Comparison of ENCODE assay signal across 8 cellular contexts in the genomic region with DNA sequence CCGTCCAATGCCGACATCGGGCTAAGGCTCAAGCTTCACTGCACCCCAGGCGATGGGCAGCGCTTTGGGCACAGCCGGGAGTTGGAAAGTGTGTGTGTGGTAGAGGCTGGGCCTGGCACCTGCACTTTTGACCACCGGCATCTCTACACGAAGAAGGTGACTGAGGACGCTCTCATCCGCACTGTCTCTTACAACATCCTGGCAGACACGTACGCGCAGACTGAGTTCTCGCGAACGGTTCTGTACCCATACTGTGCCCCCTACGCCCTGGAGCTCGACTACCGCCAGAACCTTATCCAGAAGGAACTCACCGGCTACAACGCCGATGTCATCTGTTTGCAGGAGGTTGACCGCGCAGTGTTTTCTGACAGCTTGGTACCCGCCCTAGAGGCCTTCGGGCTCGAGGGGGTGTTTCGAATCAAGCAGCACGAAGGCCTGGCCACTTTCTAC. TPM values are rescaled to one million over a fixed set of nuclear protein-coding genes. Genes with fewer than 3 reads are reported as not detected.
A peak's percentile ranks its signal among the peaks of the same experiment; 100 is the strongest.
DNase-seq lines count a peak whose midpoint lies in the region; ATAC-seq and TF ChIP-seq lines count a peak whose summit lies in the region.

No MANE protein-coding gene starts in this region.

- H3K4me1 Mint-ChIP-seq in IgD-negative memory B cell (peaks cover 23 to 40% (median 33%) of the 10 kb centered on the region in 3 donors), endodermal cell (peaks cover 13% of the 10 kb centered on the region)
- peaks cover 45% of the 10 kb centered on the region for H3K4me1 Mint-ChIP-seq in activated CD4-positive, alpha-beta T cell treated with anti-CD3 and anti-CD28 coated beads, Interleukin-2, amount 10 ng/mL, durations not matched to agents 7 days and 5 days
- peaks cover 13 to 60% (median 45%) of the 10 kb centered on the region in 7 donors for H3K4me1 Mint-ChIP-seq in naive thymus-derived CD4-positive, alpha-beta T cell

- H3K9me3 ChIP-seq in endodermal cell (ENCODE audit: control insufficient read depth, low read length) (peaks cover 5% of the 10 kb centered on the region), transverse colon (no peaks in the 10 kb centered on the region)
- H3K9me3 ChIP-seq in naive thymus-derived CD4-positive, alpha-beta T cell (ENCODE audit: control insufficient read depth in 2 of 3, low read length in 3 of 3), result no peaks in the 10 kb centered on the region

- H3K27me3 Mint-ChIP-seq in IgD-negative memory B cell (no peaks in the 10 kb centered on the region), endodermal cell (ENCODE audit: insufficient read depth) (no peaks in the 10 kb centered on the region)
- H3K27me3 Mint-ChIP-seq in activated CD4-positive, alpha-beta T cell treated with anti-CD3 and anti-CD28 coated beads, Interleukin-2, amount 10 ng/mL, durations not matched to agents 7 days and 5 days, result no peaks in the 10 kb centered on the region
- no peaks in the 10 kb centered on the region for H3K27me3 Mint-ChIP-seq in naive thymus-derived CD4-positive, alpha-beta T cell

- H3K9me3 Mint-ChIP-seq in IgD-negative memory B cell (no peaks in the 10 kb centered on the region), endodermal cell (peaks cover 1% of the 10 kb centered on the region)
- H3K9me3 Mint-ChIP-seq in activated CD4-positive, alpha-beta T cell treated with anti-CD3 and anti-CD28 coated beads, Interleukin-2, amount 10 ng/mL, durations not matched to agents 7 days and 5 days, result no peaks in the 10 kb centered on the region
- no peaks in the 10 kb centered on the region for H3K9me3 Mint-ChIP-seq in naive thymus-derived CD4-positive, alpha-beta T cell

- no peak overlapping the region for H3K27ac ChIP-seq in endodermal cell (ENCODE audit: low read depth, low read length)
- peak overlapping the region; percentile 96 for H3K27ac ChIP-seq in naive thymus-derived CD4-positive, alpha-beta T cell (ENCODE audit: low read depth, low read length)
- peak overlapping the region; percentile 90 to 95 (median 92) for H3K27ac ChIP-seq in transverse colon

- H3K27ac Mint-ChIP-seq in IgD-negative memory B cell, result peak overlapping the region; percentile 87 to 99 (median 98)
- peak overlapping the region; percentile 99 for H3K27ac Mint-ChIP-seq in activated CD4-positive, alpha-beta T cell treated with anti-CD3 and anti-CD28 coated beads, Interleukin-2, amount 10 ng/mL, durations not matched to agents 7 days and 5 days
- no peak overlapping the region for H3K27ac Mint-ChIP-seq in endodermal cell
- peak overlapping the region; percentile 94 to 99 (median 98) for H3K27ac Mint-ChIP-seq in naive thymus-derived CD4-positive, alpha-beta T cell

- no peaks in the 10 kb centered on the region for H3K4me1 ChIP-seq in endodermal cell (ENCODE audit: control insufficient read depth, insufficient read depth, low read length)
- H3K4me1 ChIP-seq in naive thymus-derived CD4-positive, alpha-beta T cell (ENCODE audit: control insufficient read depth in 2 of 2, insufficient read depth in 2 of 2, low read length in 2 of 2), result peaks cover 26% of the 10 kb centered on the region in 2 donors
- peaks cover 19 to 31% (median 22%) of the 10 kb centered on the region in 4 donors for H3K4me1 ChIP-seq in transverse colon

- peak; percentile 45 for ATAC-seq in naive thymus-derived CD4-positive, alpha-beta T cell

- CTCF ChIA-PET in activated CD4-positive, alpha-beta T cell treated with anti-CD3 and anti-CD28 coated beads, Interleukin-2, amount 10 ng/mL, durations not matched to agents 7 days and 5 days (lab: Charles Lee), result interaction anchor here (0.9 to 1.9 kb wide), 5 partner anchors 11 to 159 kb away, joined by 3 to 5 read pairs (median 4); a partner anchor contains a TSS
- CTCF ChIA-PET in naive thymus-derived CD4-positive, alpha-beta T cell (lab: Charles Lee), result interaction anchor here (0.6 to 1.1 kb wide), 2 partner anchors 39 to 334 kb away, joined by 4 to 5 read pairs; no protein-coding TSS in a partner anchor

- TF ChIP-seq CTCF in endodermal cell (conservative IDR thresholded peaks at IDR 0.05), result no peak
- TF ChIP-seq CTCF in transverse colon (IDR thresholded peaks at IDR 0.05), result no peak

- no peak for TF ChIP-seq EP300 in transverse colon (IDR thresholded peaks at IDR 0.05; ENCODE audit: low read depth)

- H3K27me3 ChIP-seq in endodermal cell (ENCODE audit: control insufficient read depth, insufficient read depth, low read length, poor library complexity, severe bottlenecking) (peaks cover 10% of the 10 kb centered on the region), transverse colon (no peaks in the 10 kb centered on the region)
- no peaks in the 10 kb centered on the region for H3K27me3 ChIP-seq in naive thymus-derived CD4-positive, alpha-beta T cell (ENCODE audit: control insufficient read depth in 2 of 2, insufficient read depth in 2 of 2, low read length in 2 of 2)

- peak overlapping the region; percentile 60 for H3K9ac ChIP-seq in endodermal cell (ENCODE audit: extremely low read depth, low read length, poor library complexity, severe bottlenecking)

- peaks cover 2% of the 10 kb centered on the region for H3K36me3 Mint-ChIP-seq in IgD-negative memory B cell
- peaks cover 36% of the 10 kb centered on the region for H3K36me3 Mint-ChIP-seq in activated CD4-positive, alpha-beta T cell treated with anti-CD3 and anti-CD28 coated beads, Interleukin-2, amount 10 ng/mL, durations not matched to agents 7 days and 5 days (ENCODE audit: low read depth)
- H3K36me3 Mint-ChIP-seq in endodermal cell (ENCODE audit: low read depth), result peaks cover 14% of the 10 kb centered on the region
- H3K36me3 Mint-ChIP-seq in naive thymus-derived CD4-positive, alpha-beta T cell, result peaks cover 0 to 25% (median 19%) of the 10 kb centered on the region in 5 donors

- H3K4me3 ChIP-seq in endodermal cell (ENCODE audit: low read length), result peak overlapping the region; percentile 85
- H3K4me3 ChIP-seq in naive thymus-derived CD4-positive, alpha-beta T cell (ENCODE audit: low read length), result peak overlapping the region; percentile 74
- peak overlapping the region; percentile 61 to 91 (median 76) for H3K4me3 ChIP-seq in transverse colon

- in situ Hi-C loops in transverse colon (cut with MboI; ENCODE audit: low pct_ligation_motif_present in 1 of 4, low pct_unique_long_range_greater_than_20kb in 1 of 4, low sequenced_read_pairs in 3 of 4), result loop anchor here in 1 of 4 donors (10.0 kb wide), 1 partner anchor 198 kb away; a partner anchor contains a TSS

- H3K36me3 ChIP-seq in endodermal cell (ENCODE audit: control insufficient read depth, insufficient read depth, low read length) (peaks cover 20% of the 10 kb centered on the region), transverse colon (peaks cover 0 to 6% (median 0%) of the 10 kb centered on the region in 4 donors)
- peaks cover 0 to 18% (median 14%) of the 10 kb centered on the region in 3 experiments for H3K36me3 ChIP-seq in naive thymus-derived CD4-positive, alpha-beta T cell (ENCODE audit: control insufficient read depth in 2 of 3, insufficient read depth in 3 of 3, low read length in 3 of 3)

- WGBS in endodermal cell (ENCODE audit: insufficient coverage in 1 of 2, insufficient read length in 1 of 2), 2 experiments, result 17 to 20% methylated on average over 18 to 29 of the region's 29 CpGs
- 1 to 7% methylated on average over 3 to 29 of the region's 29 CpGs for WGBS in transverse colon (ENCODE audit: low coverage in 1 of 2), 2 donors

- intact Hi-C loops in naive thymus-derived CD4-positive, alpha-beta T cell (cut with micrococcal nuclease), result loop anchor here (2.0 to 5.0 kb wide), 5 partner anchors 136 to 1000 kb away; a partner anchor contains a TSS
- intact Hi-C loops in transverse colon (cut with DNase I; ENCODE audit: low total_unique reads), result loop anchor here (5.0 kb wide), 1 partner anchor 40 kb away; a partner anchor contains a TSS

- peak; percentile 26 for TF ChIP-seq POLR2A in transverse colon (IDR thresholded peaks at IDR 0.05)

- peak; percentile 1 for DNase-seq in NCI-H146 (lab: John Stamatoyannopoulos, UW)
- no peak for DNase-seq in NCI-H146 treated with DMSO at 0.1 percent for 48 hours (lab: John Stamatoyannopoulos, UW; ENCODE audit: unreplicated experiment)
- peak; percentile 59 for DNase-seq in activated CD4-positive, alpha-beta T cell treated with anti-CD3 and anti-CD28 coated beads, Interleukin-2, amount 10 ng/mL, durations not matched to agents 7 days and 5 days
- DNase-seq in endodermal cell, result peak; percentile 62
- DNase-seq in naive thymus-derived CD4-positive, alpha-beta T cell, result peak; percentile 17 to 47 (median 29)
- peak; percentile 29 for DNase-seq in transverse colon
- no peak for DNase-seq in GF-D8 (lab: John Stamatoyannopoulos, UW)

- H3K4me3 Mint-ChIP-seq in IgD-negative memory B cell (peak overlapping the region; percentile 87 to 96 (median 96)), endodermal cell (peak overlapping the region; percentile 75)
- H3K4me3 Mint-ChIP-seq in activated CD4-positive, alpha-beta T cell treated with anti-CD3 and anti-CD28 coated beads, Interleukin-2, amount 10 ng/mL, durations not matched to agents 7 days and 5 days, result peak overlapping the region; percentile 87
- H3K4me3 Mint-ChIP-seq in naive thymus-derived CD4-positive, alpha-beta T cell, result peak overlapping the region; percentile 85 to 99 (median 92)

- POLR2A ChIA-PET in activated CD4-positive, alpha-beta T cell treated with anti-CD3 and anti-CD28 coated beads, Interleukin-2, amount 10 ng/mL, durations not matched to agents 7 days and 5 days (lab: Charles Lee), result interaction anchor here (0.7 kb wide), 1 partner anchor 19 kb away, joined by 3 read pairs; no protein-coding TSS in a partner anchor
- POLR2A ChIA-PET in naive thymus-derived CD4-positive, alpha-beta T cell (lab: Charles Lee), result interaction anchor here (0.6 to 3.2 kb wide), 14 partner anchors 10 to 871 kb away, joined by 3 to 88 read pairs (median 6); a partner anchor contains a TSS

RNA-seq across cellular contexts. Expression of a gene that starts 1.0 kb away (rescaled TPM):
- 14.7 TPM for polyA plus RNA-seq in IgD-negative memory B cell
- 10 to 100 TPM; 24.5 to 26.8 TPM for total RNA-seq in activated CD4-positive, alpha-beta T cell treated with anti-CD3 and anti-CD28 coated beads, Interleukin-2, amount 10 ng/mL, durations not matched to agents 7 days and 5 days
- total RNA-seq in endodermal cell (10 to 100 TPM; 10.5 to 12.5 TPM), transverse colon (10 to 100 TPM in 3 of 4 donors, 1 to 10 TPM in 1; 4.2 to 34.8 (median 19.3) TPM)
- polyA plus RNA-seq in endodermal cell (2013, experiment 1 of 2), result 11.1 TPM
- polyA plus RNA-seq in endodermal cell (2013, experiment 2 of 2), result 11.3 TPM
- 10 to 100 TPM; 24.0 to 35.5 (median 27.8) TPM for total RNA-seq in naive thymus-derived CD4-positive, alpha-beta T cell
- 10 to 100 TPM; 15.1 to 24.5 TPM for polyA plus RNA-seq in naive thymus-derived CD4-positive, alpha-beta T cell

RNA-seq across cellular contexts. Expression of a gene that starts 13.0 kb away (rescaled TPM):
- not detected for polyA plus RNA-seq in IgD-negative memory B cell
- under 1 TPM; 0.06 to 0.10 TPM for total RNA-seq in activated CD4-positive, alpha-beta T cell treated with anti-CD3 and anti-CD28 coated beads, Interleukin-2, amount 10 ng/mL, durations not matched to agents 7 days and 5 days
- 1 to 10 TPM in 1 of 2 donors, under 1 TPM in 1; 0.77 to 2.2 TPM for total RNA-seq in endodermal cell
- not detected for polyA plus RNA-seq in endodermal cell (2013, experiment 1 of 2)
- polyA plus RNA-seq in endodermal cell (2013, experiment 2 of 2), result 0.12 TPM
- under 1 TPM; 0.05 to 0.51 (median 0.19) TPM for total RNA-seq in naive thymus-derived CD4-positive, alpha-beta T cell
- polyA plus RNA-seq in naive thymus-derived CD4-positive, alpha-beta T cell, result not detected
- total RNA-seq in transverse colon, result not detected

RNA-seq across cellular contexts. Expression of a gene that starts 40.0 kb away (rescaled TPM):
- 114 TPM for polyA plus RNA-seq in IgD-negative memory B cell
- total RNA-seq in activated CD4-positive, alpha-beta T cell treated with anti-CD3 and anti-CD28 coated beads, Interleukin-2, amount 10 ng/mL, durations not matched to agents 7 days and 5 days, result 10 to 100 TPM; 42.3 to 50.3 TPM
- total RNA-seq in endodermal cell (100 to 1,000 TPM; 176 to 188 TPM), transverse colon (100 to 1,000 TPM in 2 of 4 donors, 10 to 100 TPM in 2; 89.6 to 109 (median 98.2) TPM)
- 184 TPM for polyA plus RNA-seq in endodermal cell (2013, experiment 1 of 2)
- 182 TPM for polyA plus RNA-seq in endodermal cell (2013, experiment 2 of 2)
- total RNA-seq in naive thymus-derived CD4-positive, alpha-beta T cell, result 10 to 100 TPM; 50.9 to 85.5 (median 57.5) TPM
- 100 to 1,000 TPM; 128 to 130 TPM for polyA plus RNA-seq in naive thymus-derived CD4-positive, alpha-beta T cell

Comparison
In these comparisons a context has a peak if more than half of its experiments do, and no peak if none do; other contexts are left out.
1. DNase-seq: peak in NCI-H146 (single experiment), activated CD4-positive, alpha-beta T cell treated with anti-CD3 and anti-CD28 coated beads, Interleukin-2, amount 10 ng/mL, durations not matched to agents 7 days and 5 days (single experiment), endodermal cell (single experiment), naive thymus-derived CD4-positive, alpha-beta T cell (9 of 9) and transverse colon (single experiment); none in NCI-H146 treated with DMSO at 0.1 percent for 48 hours (single experiment) and GF-D8 (single experiment).
2. Peak in every context shown above with its lines, with median percentiles within 50 percentile points of each other: H3K4me3 Mint-ChIP-seq and H3K4me3 ChIP-seq.